ENCODE assay signal across 21 cellular contexts in the genomic region with DNA sequence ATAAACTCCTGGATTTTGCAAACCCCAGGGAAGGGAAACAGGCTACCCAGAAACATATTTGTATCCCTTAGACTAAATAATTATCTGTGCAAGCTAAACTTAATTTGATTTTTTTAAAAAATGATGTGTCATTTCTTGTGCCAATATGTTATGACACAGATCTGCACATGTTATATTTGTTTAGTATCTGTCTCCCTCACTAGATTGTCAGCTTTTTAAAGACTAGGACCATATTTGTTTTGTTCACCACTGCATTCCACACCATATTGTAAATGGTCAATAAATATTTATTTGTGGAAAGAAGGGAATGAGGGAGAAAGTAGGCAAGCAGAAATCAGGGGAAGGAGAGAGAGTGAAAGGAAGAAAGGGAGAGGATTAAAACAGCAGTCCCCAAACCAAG.
"Had no signal": no experiment of that assay in that cellular context is flagged by ENCODE, and none has a peak within 500 bp of the region (broad histone marks: within the 10 kb centered on the region; RNA-seq: fewer than 3 reads in every experiment).

No MANE protein-coding gene starts in this region.

- DNase-seq: colonic mucosa; cortex of kidney; effector memory CD4-positive, alpha-beta T cell; foreskin keratinocyte; head of caudate nucleus; heart right ventricle; hippocampal formation; left cardiac atrium; left lung; left ventricle myocardium superior; lower lobe of right lung; mucosa of descending colon; naive B cell had no signal

- H3K4me1 ChIP-seq: colonic mucosa, esophagus muscularis mucosa, gastroesophageal sphincter, heart right ventricle, left lung, lower lobe of right lung had no signal

- H3K27ac Mint-ChIP-seq: dendritic cell treated with granulocyte-macrophage colony-stimulating factor and Interleukin-4, amounts not matched to agents 40 ng/mL and 50 ng/mL, for 4 days; mesothelial cell of epicardium; naive B cell had no signal

- FAIRE-seq: endothelial cell of umbilical vein, frontal cortex, islet of Langerhans, keratinocyte had no signal

- H3K36me3 ChIP-seq: colonic mucosa, esophagus muscularis mucosa, gastroesophageal sphincter, heart right ventricle, left lung, lower lobe of right lung had no signal

- H3K27ac ChIP-seq: colonic mucosa, esophagus muscularis mucosa, foreskin keratinocyte, gastroesophageal sphincter, heart right ventricle, left lung, lower lobe of right lung had no signal

- H3K36me3 Mint-ChIP-seq: naive B cell had no signal

- H3K9me3 ChIP-seq: colonic mucosa, left lung, lower lobe of right lung, mucosa of descending colon had no signal

- H3K27me3 ChIP-seq: colonic mucosa, esophagus muscularis mucosa, foreskin keratinocyte, gastroesophageal sphincter, heart right ventricle, left lung had no signal

- H3K4me3 ChIP-seq: colonic mucosa, esophagus muscularis mucosa, gastroesophageal sphincter, heart right ventricle, left lung, lower lobe of right lung, mucosa of descending colon had no signal

- H3K4me3 Mint-ChIP-seq: dendritic cell treated with granulocyte-macrophage colony-stimulating factor and Interleukin-4, amounts not matched to agents 40 ng/mL and 50 ng/mL, for 4 days; mesothelial cell of epicardium; naive B cell had no signal

- ATAC-seq: foreskin keratinocyte, gastroesophageal sphincter, heart right ventricle, left cardiac atrium, left lung, left ventricle myocardium superior, lower lobe of right lung, mucosa of descending colon had no signal

- H3K4me1 Mint-ChIP-seq: mesothelial cell of epicardium, naive B cell had no signal
